In the genomic region with DNA sequence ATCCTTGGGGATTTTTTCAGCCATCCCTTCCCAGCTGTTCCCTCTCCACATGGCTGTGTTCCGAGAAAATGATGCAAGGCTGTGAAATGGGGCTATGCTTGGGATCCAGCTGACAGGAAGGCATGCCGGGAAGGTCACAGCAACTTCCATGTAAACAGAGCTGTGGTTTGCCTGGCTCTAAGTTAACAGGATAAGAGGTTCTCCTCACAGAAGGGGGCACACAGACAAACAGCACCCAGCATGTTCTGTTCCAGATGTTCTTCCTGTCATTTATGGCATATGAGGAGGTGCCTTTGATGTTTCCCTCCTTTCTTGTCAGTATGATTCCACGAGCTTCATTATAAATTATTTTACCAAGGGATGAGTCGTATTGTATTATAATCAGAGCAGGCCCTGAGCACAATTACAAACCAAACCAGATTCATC, we compare ENCODE assay signal across 1 cellular context.
TF ChIP-seq lines count a peak whose summit lies in the region.

No MANE protein-coding gene starts in this region.

TF ChIP-seq in K562, 482 proteins besides CTCF, POLR2A, EP300 and RAD21 (continued from another document and continues in another):
- TF ChIP-seq SMAD4 (CRISPR knock-in tag; conservative IDR thresholded peaks at IDR 0.05) (peak; percentile 88), AFF1 (IDR thresholded peaks at IDR 0.05; ENCODE audit: low read depth in 1 of 2, partially characterized antibody in 2 of 2) (peak in 1 of 2 experiments; percentile 64), POLR2B (IDR thresholded peaks at IDR 0.05; ENCODE audit: low read depth, partially characterized antibody) (no peak), MGA (IDR thresholded peaks at IDR 0.05) (peak; percentile 73), ZNF239 (CRISPR knock-in tag; IDR thresholded peaks at IDR 0.05) (no peak; the same call in 1 of the 2 replicates), MEIS2 (IDR thresholded peaks at IDR 0.05; ENCODE audit: partially characterized antibody) (peak; percentile 20), FOXK2 (conservative IDR thresholded peaks at IDR 0.05 in 1 of 2, IDR thresholded peaks at IDR 0.05 in 1 of 2; ENCODE audit: low read depth in 2 of 2) (peak; percentile 36 to 57; a peak in 2 of 4 replicates), ZNF644 (tag; IDR thresholded peaks at IDR 0.05; ENCODE audit: low read depth) (peak; percentile 59; the same call in 1 of the 2 replicates), EP400 (IDR thresholded peaks at IDR 0.05) (peak; percentile 88), FOXA3 (CRISPR knock-in tag; conservative IDR thresholded peaks at IDR 0.05 in 1 of 2, IDR thresholded peaks at IDR 0.05 in 1 of 2) (peak in 1 of 2 experiments; percentile 44; a peak in 2 of 4 replicates), GTF2E2 (tag; IDR thresholded peaks at IDR 0.05) (peak; percentile 70; the same call in 1 of the 2 replicates), MEF2D (tag; conservative IDR thresholded peaks at IDR 0.05; ENCODE audit: low read depth) (0 out of 2 replicates have a peak, but pooled peaks have one; percentile 38), TFAP4 (CRISPR knock-in tag; IDR thresholded peaks at IDR 0.05; ENCODE audit: borderline replicate concordance) (peak; percentile 91), ARID1B (IDR thresholded peaks at IDR 0.05) (peak; percentile 43; the same call in 1 of the 2 replicates), LEF1 (IDR thresholded peaks at IDR 0.05) (peak; percentile 52; the same call in 1 of the 2 replicates), POLR2H (tag; IDR thresholded peaks at IDR 0.05; ENCODE audit: low read depth) (peak; percentile 64), ASH1L (IDR thresholded peaks at IDR 0.05; ENCODE audit: borderline replicate concordance, low read depth, partially characterized antibody) (no peak), ATF7 (IDR thresholded peaks at IDR 0.05) (peak; percentile 69; the same call in 1 of the 2 replicates), CXXC5 (CRISPR knock-in tag; IDR thresholded peaks at IDR 0.05) (peak; percentile 76), RNF2 (IDR thresholded peaks at IDR 0.05) (peak; percentile 51; the same call in 1 of the 2 replicates), ZNF592 (IDR thresholded peaks at IDR 0.05) (peak; percentile 50; the same call in 1 of the 2 replicates), ETV5 (CRISPR knock-in tag; IDR thresholded peaks at IDR 0.05; ENCODE audit: low read depth) (peak; percentile 78), ZNF23 (CRISPR knock-in tag; IDR thresholded peaks at IDR 0.05) (no peak), DMBX1 (CRISPR knock-in tag; IDR thresholded peaks at IDR 0.05; ENCODE audit: borderline replicate concordance) (peak; percentile 86), GABPA (tag; conservative IDR thresholded peaks at IDR 0.05; ENCODE audit: low read depth) (0 out of 2 replicates have a peak, but pooled peaks have one; percentile 16)
- TF ChIP-seq, protein P1, sequence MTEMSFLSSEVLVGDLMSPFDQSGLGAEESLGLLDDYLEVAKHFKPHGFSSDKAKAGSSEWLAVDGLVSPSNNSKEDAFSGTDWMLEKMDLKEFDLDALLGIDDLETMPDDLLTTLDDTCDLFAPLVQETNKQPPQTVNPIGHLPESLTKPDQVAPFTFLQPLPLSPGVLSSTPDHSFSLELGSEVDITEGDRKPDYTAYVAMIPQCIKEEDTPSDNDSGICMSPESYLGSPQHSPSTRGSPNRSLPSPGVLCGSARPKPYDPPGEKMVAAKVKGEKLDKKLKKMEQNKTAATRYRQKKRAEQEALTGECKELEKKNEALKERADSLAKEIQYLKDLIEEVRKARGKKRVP (CRISPR knock-in tag; IDR thresholded peaks at IDR 0.05): peak; percentile 85
- TF ChIP-seq, protein P2, sequence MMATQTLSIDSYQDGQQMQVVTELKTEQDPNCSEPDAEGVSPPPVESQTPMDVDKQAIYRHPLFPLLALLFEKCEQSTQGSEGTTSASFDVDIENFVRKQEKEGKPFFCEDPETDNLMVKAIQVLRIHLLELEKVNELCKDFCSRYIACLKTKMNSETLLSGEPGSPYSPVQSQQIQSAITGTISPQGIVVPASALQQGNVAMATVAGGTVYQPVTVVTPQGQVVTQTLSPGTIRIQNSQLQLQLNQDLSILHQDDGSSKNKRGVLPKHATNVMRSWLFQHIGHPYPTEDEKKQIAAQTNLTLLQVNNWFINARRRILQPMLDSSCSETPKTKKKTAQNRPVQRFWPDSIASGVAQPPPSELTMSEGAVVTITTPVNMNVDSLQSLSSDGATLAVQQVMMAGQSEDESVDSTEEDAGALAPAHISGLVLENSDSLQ (IDR thresholded peaks at IDR 0.05): 0 out of 2 replicates have a peak, but pooled peaks have one; percentile 37
